In genomic region chr18:955379-956066, GRCh38 we compare ENCODE assay signal across 21 cellular contexts. TPM values are rescaled to one million over a fixed set of nuclear protein-coding genes. Genes with fewer than 3 reads are reported as not detected.
DNase-seq lines count a peak whose midpoint lies in the region; ATAC-seq and TF ChIP-seq lines count a peak whose summit lies in the region.
"Had no signal": no experiment of that assay in that cellular context is flagged by ENCODE, and none has a peak within 500 bp of the region (broad histone marks: within the 10 kb centered on the region; RNA-seq: fewer than 3 reads in every experiment).

No MANE protein-coding gene starts in this region.

- no peak for ATAC-seq in activated CD4-positive, CD25-positive, alpha-beta regulatory T cell treated with anti-CD3 and anti-CD28 coated beads, Interleukin-2, amount 50 U/mL, for 24 hours
- no peak for ATAC-seq in HG03460 (IDR thresholded peaks at IDR 0.05; ENCODE audit: unreplicated experiment)
- ATAC-seq: SK-N-SH treated with all-trans-retinoic acid at 6 μM for 48 hours had no signal

- H3K36me3 ChIP-seq in esophagus muscularis mucosa: no peaks in the 10 kb centered on the region
- no peaks in the 10 kb centered on the region for H3K36me3 ChIP-seq in neural progenitor cell
- H3K36me3 ChIP-seq: BLaER1 treated with 17β-estradiol and CSF1 and Interleukin-3, amounts not matched to agents 10 nM and 100 nM had no signal

- intact Hi-C loops in esophagus muscularis mucosa (cut with DNase I): no loop called here

- TF ChIP-seq CTCF in esophagus muscularis mucosa (IDR thresholded peaks at IDR 0.05) (no peak), neural progenitor cell (IDR thresholded peaks at IDR 0.05) (no peak)

- DNase-seq in Caki2 (ENCODE audit: low read depth): peak; percentile 26
- DNase-seq in HuH-7 (ENCODE audit: low spot score): peak; percentile 51
- peak; percentile 7 for DNase-seq in esophagus muscularis mucosa (ENCODE audit: extremely low spot score)
- DNase-seq in neural progenitor cell (ENCODE audit: low spot score): no peak
- no peak for DNase-seq in activated effector memory CD4-positive, alpha-beta T cell treated with Interleukin-2 at 50 U/mL for 16 hours
- DNase-seq: AML-193; Calu3; CD4-positive, alpha-beta memory T cell; Karpas-422; NCI-H1092 treated with DMSO at 0.1 percent for 48 hours; NCI-H1436; NCI-H187; NCI-H2081 treated with DMSO at 0.1 percent for 48 hours; NCI-H2171; NCI-H345; NCI-H524; NCI-H748 treated with DMSO at 0.1 percent for 48 hours had no signal

- H3K27me3 Mint-ChIP-seq in neural progenitor cell (ENCODE audit: insufficient read depth, low read depth): peaks cover 3% of the 10 kb centered on the region

- no peaks in the 10 kb centered on the region for H3K36me3 Mint-ChIP-seq in neural progenitor cell
- H3K36me3 Mint-ChIP-seq: CD4-positive, alpha-beta memory T cell had no signal

- no peak overlapping the region for H3K4me3 ChIP-seq in esophagus muscularis mucosa
- H3K4me3 ChIP-seq in neural progenitor cell: no peak overlapping the region
- H3K4me3 ChIP-seq: BLaER1 treated with 17β-estradiol and CSF1 and Interleukin-3, amounts not matched to agents 10 nM and 100 nM had no signal

- no peak for TF ChIP-seq POLR2A in esophagus muscularis mucosa (IDR thresholded peaks at IDR 0.05; ENCODE audit: low read depth)

- H3K27me3 ChIP-seq in esophagus muscularis mucosa: peaks cover 0 to 16% (median 4%) of the 10 kb centered on the region in 4 donors
- H3K27me3 ChIP-seq in neural progenitor cell: no peaks in the 10 kb centered on the region
- H3K27me3 ChIP-seq: BLaER1 treated with 17β-estradiol and CSF1 and Interleukin-3, amounts not matched to agents 10 nM and 100 nM had no signal

- H3K79me2 ChIP-seq in neural progenitor cell (ENCODE audit: low read depth): no peaks in the 10 kb centered on the region

- H3K27ac ChIP-seq in esophagus muscularis mucosa (replicated peaks in 1 of 4) (no peak overlapping the region), neural progenitor cell (no peak overlapping the region)
- H3K27ac ChIP-seq: BLaER1 treated with 17β-estradiol and CSF1 and Interleukin-3, amounts not matched to agents 10 nM and 100 nM had no signal

- in situ Hi-C loops in Caki2 (cut with HindIII; ENCODE audit: low pct_unique_long_range_greater_than_20kb, low sequenced_read_pairs): no loop called here

- no peak overlapping the region for H3K9ac ChIP-seq in neural progenitor cell
- H3K9ac ChIP-seq: BLaER1 treated with 17β-estradiol and CSF1 and Interleukin-3, amounts not matched to agents 10 nM and 100 nM had no signal

- H3K4me1 ChIP-seq in esophagus muscularis mucosa (no peaks in the 10 kb centered on the region), neural progenitor cell (no peaks in the 10 kb centered on the region)
- H3K4me1 ChIP-seq: BLaER1 treated with 17β-estradiol and CSF1 and Interleukin-3, amounts not matched to agents 10 nM and 100 nM had no signal

- no peak overlapping the region for H3K4me3 Mint-ChIP-seq in neural progenitor cell
- H3K4me3 Mint-ChIP-seq: CD4-positive, alpha-beta memory T cell had no signal

- H3K4me1 Mint-ChIP-seq in neural progenitor cell: peaks cover 8% of the 10 kb centered on the region
- H3K4me1 Mint-ChIP-seq: CD4-positive, alpha-beta memory T cell had no signal

- H3K27ac Mint-ChIP-seq in neural progenitor cell: no peak overlapping the region
- H3K27ac Mint-ChIP-seq: CD4-positive, alpha-beta memory T cell had no signal

- H3K9me3 ChIP-seq in esophagus muscularis mucosa (no peaks in the 10 kb centered on the region), neural progenitor cell (ENCODE audit: low read depth) (no peaks in the 10 kb centered on the region)

- H2AFZ ChIP-seq in neural progenitor cell (replicated peaks): peak overlapping the region; percentile 63

- H4K20me1 ChIP-seq in neural progenitor cell (ENCODE audit: low read depth): no peaks in the 10 kb centered on the region
- H4K20me1 ChIP-seq: BLaER1 treated with 17β-estradiol and CSF1 and Interleukin-3, amounts not matched to agents 10 nM and 100 nM had no signal

- no peak for TF ChIP-seq EP300 in esophagus muscularis mucosa (IDR thresholded peaks at IDR 0.05)

- no peaks in the 10 kb centered on the region for H3F3A ChIP-seq in neural progenitor cell (ENCODE audit: low read depth)

- WGBS in esophagus muscularis mucosa: 54% methylated on average over 6 of the region's 6 CpGs

- H3K4me2 ChIP-seq in neural progenitor cell: no peak overlapping the region
- H3K4me2 ChIP-seq: BLaER1 treated with 17β-estradiol and CSF1 and Interleukin-3, amounts not matched to agents 10 nM and 100 nM had no signal

- H3K9me3 Mint-ChIP-seq in neural progenitor cell: no peaks in the 10 kb centered on the region
- H3K9me3 Mint-ChIP-seq: CD4-positive, alpha-beta memory T cell had no signal

RNA-seq across cellular contexts. Expression of gene ADCYAP1, which starts 50.9 kb away (rescaled TPM):
- not detected in 2 replicates for total RNA-seq in Caki2 (2014; rRNA removed; shearing (Covaris generic); ENCODE audit: low replicate concordance)
- total RNA-seq in esophagus muscularis mucosa: 1 to 10 TPM; 1.2 to 4.0 (median 2.0) TPM
- total RNA-seq in neural progenitor cell (ENCODE audit: low replicate concordance): 0.03 and 0.04 TPM in 2 replicates
- total RNA-seq: Calu3; CD4-positive, alpha-beta memory T cell had no signal

Comparison
In these comparisons a context has a peak if more than half of its experiments do, and no peak if none do; other contexts are left out.
1. DNase-seq: peak in Caki2 (single experiment), HuH-7 (single experiment) and esophagus muscularis mucosa (single experiment); none in neural progenitor cell (single experiment) and activated effector memory CD4-positive, alpha-beta T cell treated with Interleukin-2 at 50 U/mL for 16 hours (single experiment).